Comparison of ENCODE assay signal across 1 cellular context in genomic region chr19:1041835-1042685, GRCh38.
A peak's percentile ranks its signal among the peaks of the same experiment; 100 is the strongest.
TF ChIP-seq lines count a peak whose summit lies in the region.

No MANE protein-coding gene starts in this region.

TF ChIP-seq in HEK293, 187 proteins besides CTCF, POLR2A, EP300 and RAD21 (continued from another document):
- TF ChIP-seq ZNF449 (tag by site-specific recombination; IDR thresholded peaks at IDR 0.05) (no peak), ZBTB7A (tag by site-specific recombination; IDR thresholded peaks at IDR 0.05; ENCODE audit: low read depth) (peak; percentile 37; the same call in 1 of the 2 replicates), BCL11A (tag by site-specific recombination; IDR thresholded peaks at IDR 0.05; ENCODE audit: low read depth) (0 out of 2 replicates have a peak, but pooled peaks have one; percentile 27), ZSCAN5A (tag by site-specific recombination; IDR thresholded peaks at IDR 0.05) (0 out of 2 replicates have a peak, but pooled peaks have one; percentile 22), BCL11B (tag by site-specific recombination; IDR thresholded peaks at IDR 0.05; ENCODE audit: low read depth) (peak; percentile 42; the same call in 1 of the 2 replicates), ZNF24 (tag by site-specific recombination; IDR thresholded peaks at IDR 0.05) (no peak), ZNF513 (tag by site-specific recombination; IDR thresholded peaks at IDR 0.05) (peak; percentile 13; the same call in 1 of the 2 replicates), ZNF626 (tag by site-specific recombination; IDR thresholded peaks at IDR 0.05) (no peak), HIC1 (tag by site-specific recombination; IDR thresholded peaks at IDR 0.05) (peak; percentile 13; the same call in 1 of the 2 replicates)
